Comparison of ENCODE assay signal across 1 cellular context in genomic region chr14:102320033-102320660, GRCh38.
TF ChIP-seq lines count a peak whose summit lies in the region.

No MANE protein-coding gene starts in this region.

TF ChIP-seq in K562, 482 proteins besides CTCF, POLR2A, EP300 and RAD21:
- TF ChIP-seq STAG1 (CRISPR knock-in tag; IDR thresholded peaks at IDR 0.05; ENCODE audit: borderline replicate concordance) (no peak), UBTF (IDR thresholded peaks at IDR 0.05; ENCODE audit: borderline replicate concordance in 1 of 2, low read depth in 2 of 2, low read length in 2 of 2) (no peak), CHCHD3 (CRISPR knock-in tag; IDR thresholded peaks at IDR 0.05) (no peak), SMAD2 (IDR thresholded peaks at IDR 0.05; ENCODE audit: low read depth, low read length) (no peak), STAT5A (IDR thresholded peaks at IDR 0.05; ENCODE audit: borderline replicate concordance, low read length) (no peak), LARP7 (IDR thresholded peaks at IDR 0.05) (no peak), XRCC3 (IDR thresholded peaks at IDR 0.05) (no peak), RUNX1 (IDR thresholded peaks at IDR 0.05; ENCODE audit: low read depth) (no peak), ZNF24 (IDR thresholded peaks at IDR 0.05) (no peak), FOXA3 (CRISPR knock-in tag; conservative IDR thresholded peaks at IDR 0.05 in 1 of 2, IDR thresholded peaks at IDR 0.05 in 1 of 2) (0 out of 4 replicates have a peak, but pooled peaks of 1 of the 2 experiments have one; percentile 31), FOXO4 (CRISPR knock-in tag; IDR thresholded peaks at IDR 0.05) (no peak), EHMT2 (IDR thresholded peaks at IDR 0.05) (no peak), ZNF239 (CRISPR knock-in tag; IDR thresholded peaks at IDR 0.05) (no peak), C11orf30 (IDR thresholded peaks at IDR 0.05; ENCODE audit: low read depth) (no peak), KAT7 (CRISPR knock-in tag; IDR thresholded peaks at IDR 0.05; ENCODE audit: borderline replicate concordance) (no peak), ILK (tag; IDR thresholded peaks at IDR 0.05; ENCODE audit: borderline replicate concordance, low read depth) (no peak), RBM39 (optimal IDR thresholded peaks at IDR 0.05; ENCODE audit: low read depth, low read length) (no peak), PHF8 (IDR thresholded peaks at IDR 0.05; ENCODE audit: borderline replicate concordance, low read length) (peak; percentile 59; the same call in 1 of the 2 replicates), HDAC1 (IDR thresholded peaks at IDR 0.05) (no peak), MLX (CRISPR knock-in tag; conservative IDR thresholded peaks at IDR 0.05) (no peak), IRF9 (tag; IDR thresholded peaks at IDR 0.05) (no peak), ZNF212 (CRISPR knock-in tag; IDR thresholded peaks at IDR 0.05) (no peak), WHSC1 (IDR thresholded peaks at IDR 0.05; ENCODE audit: low read length) (no peak), RERE (CRISPR knock-in tag; IDR thresholded peaks at IDR 0.05; ENCODE audit: borderline replicate concordance) (no peak), SNIP1 (IDR thresholded peaks at IDR 0.05; ENCODE audit: low read depth) (no peak), RBM14 (IDR thresholded peaks at IDR 0.05; ENCODE audit: borderline replicate concordance, insufficient read depth, low read depth, low read length) (no peak), SMAD4 (CRISPR knock-in tag; conservative IDR thresholded peaks at IDR 0.05) (no peak), POLR2G (IDR thresholded peaks at IDR 0.05; ENCODE audit: low read depth, low read length) (peak; percentile 41; the same call in 1 of the 2 replicates), DPF2 (IDR thresholded peaks at IDR 0.05) (no peak), CBX1 (IDR thresholded peaks at IDR 0.05; ENCODE audit: low read depth) (no peak), SAP30 (IDR thresholded peaks at IDR 0.05; ENCODE audit: borderline replicate concordance, insufficient read depth, low read depth, low read length, poor library complexity, severe bottlenecking) (no peak), ELF1 (tag; IDR thresholded peaks at IDR 0.05) (no peak), TSHZ1 (CRISPR knock-in tag; IDR thresholded peaks at IDR 0.05) (no peak), NR2C2 (CRISPR knock-in tag; IDR thresholded peaks at IDR 0.05) (no peak), NR2C2 (tag; IDR thresholded peaks at IDR 0.05) (0 out of 2 replicates have a peak, but pooled peaks have one; percentile 24), RBFOX2 (IDR thresholded peaks at IDR 0.05; ENCODE audit: low read depth, low read length) (0 out of 2 replicates have a peak, but pooled peaks have one; percentile 3), ZFX (CRISPR knock-in tag; IDR thresholded peaks at IDR 0.05) (peak; percentile 69)
TF ChIP-seq in K562: peak in this region for 6.
